9 cellular contexts compared by ENCODE assay signal in genomic region chr11:111531687-111532364, GRCh38. TPM values are rescaled to one million over a fixed set of nuclear protein-coding genes. Genes with fewer than 3 reads are reported as not detected.
A peak's percentile ranks its signal among the peaks of the same experiment; 100 is the strongest.
DNase-seq lines count a peak whose midpoint lies in the region; ATAC-seq and TF ChIP-seq lines count a peak whose summit lies in the region.
"Had no signal": no experiment of that assay in that cellular context is flagged by ENCODE, and none has a peak within 500 bp of the region (broad histone marks: within the 10 kb centered on the region; RNA-seq: fewer than 3 reads in every experiment).

No MANE protein-coding gene starts in this region.

- peaks cover 59% of the 10 kb centered on the region for H3K4me1 Mint-ChIP-seq in HFFc6 (ENCODE audit: low read depth)

- peak overlapping the region; percentile 50 for H3K4me3 Mint-ChIP-seq in HFFc6

- no peak overlapping the region for H2AFZ ChIP-seq in PC-9

- TF ChIP-seq POLR2A in prostate gland (IDR thresholded peaks at IDR 0.05): no peak

- no peaks in the 10 kb centered on the region for H3F3A ChIP-seq in PC-9 (ENCODE audit: insufficient read depth, low read depth)

- TF ChIP-seq CTCF in HFFc6 (IDR thresholded peaks at IDR 0.05) (no peak), PC-9 (conservative IDR thresholded peaks at IDR 0.05) (no peak), prostate gland (IDR thresholded peaks at IDR 0.05) (no peak), right atrium auricular region (IDR thresholded peaks at IDR 0.05) (no peak)

- no peaks in the 10 kb centered on the region for H3K36me3 ChIP-seq in PC-9 (ENCODE audit: low read depth)
- H3K36me3 ChIP-seq in prostate gland: no peaks in the 10 kb centered on the region
- H3K36me3 ChIP-seq in right atrium auricular region: no peaks in the 10 kb centered on the region

- H3K9me3 Mint-ChIP-seq in HFFc6: no peaks in the 10 kb centered on the region

- H3K4me1 ChIP-seq in PC-9 (replicated peaks; ENCODE audit: insufficient read depth) (peaks cover 21% of the 10 kb centered on the region), prostate gland (replicated peaks) (no peaks in the 10 kb centered on the region), right atrium auricular region (no peaks in the 10 kb centered on the region)

- H3K9me3 ChIP-seq in PC-9 (ENCODE audit: insufficient read depth, low read depth): no peaks in the 10 kb centered on the region
- no peaks in the 10 kb centered on the region for H3K9me3 ChIP-seq in prostate gland
- H3K9me3 ChIP-seq in right atrium auricular region: no peaks in the 10 kb centered on the region

- no TSS peak for BruUV-seq in PC-9 (replicated peaks; lab: Mats Ljungman, UMichigan)

- POLR2A ChIA-PET in PC-9 (lab: Charles Lee; ENCODE audit: unreplicated experiment): interaction anchor here (0.6 kb wide), 1 partner anchor 26 kb away, joined by 3 read pairs; no protein-coding TSS in a partner anchor

- CTCF ChIA-PET in PC-9 (lab: Charles Lee): no interaction called here

- H3K27me3 ChIP-seq in PC-9 (ENCODE audit: insufficient read depth, low read depth) (no peaks in the 10 kb centered on the region), prostate gland (replicated peaks; ENCODE audit: insufficient read depth) (no peaks in the 10 kb centered on the region), right atrium auricular region (no peaks in the 10 kb centered on the region)

- H4K20me1 ChIP-seq in PC-9 (ENCODE audit: insufficient read depth): no peaks in the 10 kb centered on the region

- no peaks in the 10 kb centered on the region for H3K36me3 Mint-ChIP-seq in HFFc6 (ENCODE audit: low read depth)

- H3K27ac ChIP-seq in PC-9 (no peak overlapping the region; the same call in 1 of the 2 replicates), prostate gland (no peak overlapping the region), right atrium auricular region (no peak overlapping the region)
- H3K27ac ChIP-seq: HL-60 had no signal

- intact Hi-C loops in PC-9 (cut with micrococcal nuclease; ENCODE audit: unreplicated experiment): no loop called here
- intact Hi-C loops in prostate gland (cut with DNase I): no loop called here
- intact Hi-C loops in posterior vena cava (cut with DNase I): no loop called here

- H3K79me2 ChIP-seq in PC-9 (ENCODE audit: low read depth): no peaks in the 10 kb centered on the region

- H3K4me3 ChIP-seq in PC-9 (no peak overlapping the region), prostate gland (no peak overlapping the region), right atrium auricular region (no peak overlapping the region)

- peak overlapping the region; percentile 94 for H3K27ac Mint-ChIP-seq in HFFc6

- no peak for ATAC-seq in GM18873 (IDR thresholded peaks at IDR 0.05; ENCODE audit: low FRiP score, unreplicated experiment)

- H3K9me2 ChIP-seq in PC-9 (ENCODE audit: insufficient read depth): no peaks in the 10 kb centered on the region

- DNase-seq in ELR (ENCODE audit: low read depth): peak; percentile 97
- peak; percentile 88 for DNase-seq in HFFc6
- peak; percentile 33 to 72 for DNase-seq in PC-9
- peak; percentile 97 for DNase-seq in amniotic epithelial cell (ENCODE audit: low read depth)
- DNase-seq in prostate gland (ENCODE audit: low spot score): peak; percentile 42
- no peak for DNase-seq in posterior vena cava (ENCODE audit: low spot score)
- no peak for DNase-seq in right atrium auricular region (ENCODE audit: low spot score)

- H3K4me2 ChIP-seq in PC-9: peak overlapping the region; percentile 27; the same call in 1 of the 2 replicates

- 57% methylated on average over 9 of the region's 9 CpGs for WGBS in prostate gland

- H3K27me3 Mint-ChIP-seq in HFFc6 (ENCODE audit: insufficient read depth): no peaks in the 10 kb centered on the region

RNA-seq across cellular contexts. Expression of gene LAYN, which starts 8.7 kb away (rescaled TPM):
- 100 to 1,000 TPM in 5 of 6 experiments, 10 to 100 TPM in 1; 79.1 to 148 (median 132) TPM for total RNA-seq in HFFc6 (2021; fragmentation: NEBNext Ultra II Directional; extraction: Animal tissue kit (Norgen Biotek cat#: 25700))
- total RNA-seq in PC-9 (2021) (19.9 and 22.2 TPM in 2 replicates), prostate gland (10 to 100 TPM; 10.6 to 12.8 TPM), posterior vena cava (10 to 100 TPM in 1 of 2 donors, 1 to 10 TPM in 1; 8.7 to 15.0 TPM), right atrium auricular region (10 to 100 TPM in 1 of 2 donors, 1 to 10 TPM in 1; 5.9 to 12.3 TPM)

RNA-seq across cellular contexts. Expression of gene HOATZ, which starts 17.2 kb away (rescaled TPM):
- not detected for total RNA-seq in HFFc6 (2021; fragmentation: NEBNext Ultra II Directional; extraction: Animal tissue kit (Norgen Biotek cat#: 25700))
- not detected in 2 replicates for total RNA-seq in PC-9 (2021)
- 1 to 10 TPM in 1 of 2 donors, not detected in 1; 1.0 TPM for total RNA-seq in prostate gland
- not detected for total RNA-seq in posterior vena cava
- not detected for total RNA-seq in right atrium auricular region

RNA-seq across cellular contexts. Expression of gene BTG4, which starts 19.6 kb away (rescaled TPM):
- not detected for total RNA-seq in HFFc6 (2021; fragmentation: NEBNext Ultra II Directional; extraction: Animal tissue kit (Norgen Biotek cat#: 25700))
- total RNA-seq in PC-9 (2021): not detected in 2 replicates
- 1 to 10 TPM in 1 of 2 donors, not detected in 1; 3.3 TPM for total RNA-seq in prostate gland
- not detected for total RNA-seq in posterior vena cava
- not detected for total RNA-seq in right atrium auricular region

Comparison
In these comparisons a context has a peak if more than half of its experiments do, and no peak if none do; other contexts are left out.
1. DNase-seq: peak in ELR (single experiment), HFFc6 (single experiment), PC-9 (2 of 2), amniotic epithelial cell (single experiment) and prostate gland (single experiment); none in posterior vena cava (single experiment) and right atrium auricular region (single experiment).